Comparison of ENCODE assay signal across 24 cellular contexts in the genomic region with DNA sequence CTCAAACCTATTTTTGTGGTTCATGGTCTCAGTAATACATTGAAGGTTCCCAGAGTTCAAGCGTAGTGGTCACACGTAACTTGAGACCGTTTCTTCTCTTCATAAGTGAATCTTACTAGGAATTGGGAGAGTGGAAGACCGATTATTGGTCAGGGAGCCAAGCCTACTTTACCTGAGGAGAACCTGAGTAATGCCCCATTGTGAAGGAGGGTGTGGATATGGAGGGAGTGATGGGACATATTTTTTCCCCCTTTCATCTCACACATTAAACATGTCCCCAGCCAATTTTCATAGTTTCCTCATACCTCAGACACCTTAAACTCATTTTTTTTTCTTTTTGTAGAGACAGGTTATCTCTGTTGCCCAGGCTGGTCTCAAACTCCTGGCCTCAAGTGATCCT. TPM values are rescaled to one million over a fixed set of nuclear protein-coding genes. Genes with fewer than 3 reads are reported as not detected.
A peak's percentile ranks its signal among the peaks of the same experiment; 100 is the strongest.
DNase-seq lines count a peak whose midpoint lies in the region; ATAC-seq, FAIRE-seq and TF ChIP-seq lines count a peak whose summit lies in the region.
"Had no signal": no experiment of that assay in that cellular context is flagged by ENCODE, and none has a peak within 500 bp of the region (broad histone marks: within the 10 kb centered on the region; RNA-seq: fewer than 3 reads in every experiment).

No MANE protein-coding gene starts in this region.

- no peak for TF ChIP-seq CTCF in 22Rv1 (IDR thresholded peaks at IDR 0.05)
- no peak for TF ChIP-seq CTCF in neural crest cell (conservative IDR thresholded peaks at IDR 0.05)

- H3K4me3 Mint-ChIP-seq in activated naive CD8-positive, alpha-beta T cell treated with anti-CD3 and anti-CD28 coated beads, Interleukin-2, amount 50 U/mL, for 24 hours, result no peak overlapping the region
- H3K4me3 Mint-ChIP-seq in neural crest cell, result peak overlapping the region; percentile 57
- H3K4me3 Mint-ChIP-seq: CD4-positive, alpha-beta memory T cell; HFFc6 had no signal

- ATAC-seq in activated naive CD8-positive, alpha-beta T cell treated with anti-CD3 and anti-CD28 coated beads, Interleukin-2, amount 50 U/mL, for 24 hours, result no peak
- ATAC-seq: GM12878 had no signal

- no peak for FAIRE-seq in GM12891 (lab: Jason Lieb, UNC)
- FAIRE-seq: RCC 7860 had no signal

- 0 out of 2 replicates have a peak overlapping the region, but pooled peaks have one; percentile 12 for H3K27ac ChIP-seq in 22Rv1
- H3K27ac ChIP-seq: SJCRH30 had no signal

- H3K9me3 Mint-ChIP-seq in activated naive CD8-positive, alpha-beta T cell treated with anti-CD3 and anti-CD28 coated beads, Interleukin-2, amount 50 U/mL, for 24 hours, result no peaks in the 10 kb centered on the region
- H3K9me3 Mint-ChIP-seq in neural crest cell, result no peaks in the 10 kb centered on the region
- H3K9me3 Mint-ChIP-seq: CD4-positive, alpha-beta memory T cell had no signal

- peaks cover 26% of the 10 kb centered on the region for H3K4me1 Mint-ChIP-seq in activated naive CD8-positive, alpha-beta T cell treated with anti-CD3 and anti-CD28 coated beads, Interleukin-2, amount 50 U/mL, for 24 hours
- peaks cover 6% of the 10 kb centered on the region for H3K4me1 Mint-ChIP-seq in neural crest cell

- no peak for DNase-seq in GM12891 (ENCODE audit: insufficient read length, low spot score)
- DNase-seq in activated naive CD8-positive, alpha-beta T cell treated with anti-CD3 and anti-CD28 coated beads, Interleukin-2, amount 50 U/mL, for 24 hours, result no peak
- no peak for DNase-seq in neural crest cell (ENCODE audit: low read depth, low spot score)
- no peak for DNase-seq in SW 1271 (lab: John Stamatoyannopoulos, UW)
- DNase-seq in GF-D8 (lab: John Stamatoyannopoulos, UW), result no peak
- DNase-seq in NOMO-1 treated with dmso at 0.1 percent for 144 hours (lab: John Stamatoyannopoulos, UW; ENCODE audit: unreplicated experiment), result no peak
- DNase-seq: ACHN; Caco-2; CD4-positive, alpha-beta memory T cell; DMS 273 treated with DMSO at 0.1 percent for 48 hours; DMS79 treated with DMSO at 0.1 percent for 48 hours; HFFc6; Kasumi-1; NCI-H1417; NCI-H1694 treated with DMSO at 0.1 percent for 48 hours; NCI-H2081 treated with DMSO at 0.1 percent for 48 hours; NCI-H2171 treated with DMSO at 0.1 percent for 48 hours; NCI-H524 treated with DMSO at 0.1 percent for 48 hours; NCI-H82; OCI-M1; SJCRH30 had no signal

- no peaks in the 10 kb centered on the region for H3K27me3 Mint-ChIP-seq in activated naive CD8-positive, alpha-beta T cell treated with anti-CD3 and anti-CD28 coated beads, Interleukin-2, amount 50 U/mL, for 24 hours
- H3K27me3 Mint-ChIP-seq in neural crest cell (ENCODE audit: low read depth), result no peaks in the 10 kb centered on the region
- H3K27me3 Mint-ChIP-seq: CD4-positive, alpha-beta memory T cell had no signal

- peak overlapping the region; percentile 37 for H3K27ac Mint-ChIP-seq in activated naive CD8-positive, alpha-beta T cell treated with anti-CD3 and anti-CD28 coated beads, Interleukin-2, amount 50 U/mL, for 24 hours
- H3K27ac Mint-ChIP-seq in neural crest cell (ENCODE audit: unreplicated experiment), result no peak overlapping the region
- H3K27ac Mint-ChIP-seq: HFFc6 had no signal

- peak; percentile 54; the same call in 1 of the 2 replicates for TF ChIP-seq POLR2A in GM12891 (IDR thresholded peaks at IDR 0.05; ENCODE audit: low read depth, low read length)

- H3K36me3 Mint-ChIP-seq in activated naive CD8-positive, alpha-beta T cell treated with anti-CD3 and anti-CD28 coated beads, Interleukin-2, amount 50 U/mL, for 24 hours (ENCODE audit: low read depth), result peaks cover 59% of the 10 kb centered on the region
- H3K36me3 Mint-ChIP-seq in neural crest cell (ENCODE audit: low read depth), result peaks cover 32% of the 10 kb centered on the region

TF ChIP-seq in GM12891, 5 proteins besides CTCF, POLR2A, EP300 and RAD21:
- TF ChIP-seq POU2F2 (IDR thresholded peaks at IDR 0.05; ENCODE audit: low read depth, low read length), result no peak
- peak; percentile 74 for TF ChIP-seq POLR2AphosphoS5 (IDR thresholded peaks at IDR 0.05; ENCODE audit: low read depth, low read length)

RNA-seq across cellular contexts. Expression of a gene that starts 8.9 kb away (rescaled TPM):
- 21.8 TPM for polyA plus RNA-seq in GM12891 (2012; ENCODE audit: low read depth, missing spikeins)
- 36.1 and 37.3 TPM in 2 replicates for total RNA-seq in neural crest cell

RNA-seq across cellular contexts. Expression of a gene that starts 10.7 kb away (rescaled TPM):
- polyA plus RNA-seq in GM12891 (2012; ENCODE audit: low read depth, missing spikeins), result 19.3 TPM
- 20.9 and 22.5 TPM in 2 replicates for total RNA-seq in neural crest cell

RNA-seq across cellular contexts. Expression of a gene that starts 28.5 kb away (rescaled TPM):
- polyA plus RNA-seq in GM12891 (2012; ENCODE audit: low read depth, missing spikeins), result 13.8 TPM
- total RNA-seq in neural crest cell, result 67.2 and 68.8 TPM in 2 replicates

RNA-seq across cellular contexts. Expression of a gene that starts 38.9 kb away (rescaled TPM):
- polyA plus RNA-seq in GM12891 (2012; ENCODE audit: low read depth, missing spikeins), result 44.8 TPM
- 114 and 124 TPM in 2 replicates for total RNA-seq in neural crest cell

RNA-seq across cellular contexts. Expression of a gene that starts 39.0 kb away (rescaled TPM):
- polyA plus RNA-seq in GM12891 (2012; ENCODE audit: low read depth, missing spikeins), result 21.1 TPM
- total RNA-seq in neural crest cell, result 21.2 and 22.2 TPM in 2 replicates
